Comparison of ENCODE assay signal across 7 cellular contexts in the genomic region with DNA sequence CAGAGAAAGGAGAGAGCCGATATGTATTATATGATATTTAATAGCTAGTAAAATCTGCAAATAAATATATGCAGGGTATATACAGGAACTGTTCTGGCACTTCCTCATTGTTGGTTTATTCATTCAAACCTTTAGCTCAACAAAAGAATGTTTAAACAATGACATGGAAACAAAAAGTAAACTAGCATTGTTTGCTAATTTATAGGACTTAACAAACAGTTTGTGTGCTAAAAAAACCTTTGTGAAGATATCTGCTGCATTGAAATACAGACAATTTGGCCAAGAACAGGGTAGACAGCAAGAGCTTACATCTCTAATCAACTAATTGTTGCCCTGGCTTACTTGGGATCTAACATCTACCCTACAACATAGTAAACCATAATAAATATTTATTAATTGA.
A peak's percentile ranks its signal among the peaks of the same experiment; 100 is the strongest.
DNase-seq lines count a peak whose midpoint lies in the region; TF ChIP-seq lines count a peak whose summit lies in the region.
"Not testable (repeated sequence)": the region's sequence is repeated elsewhere in the genome, so short reads cannot be mapped to it uniquely, and the experiment has no call there.

No MANE protein-coding gene starts in this region.

- not testable (repeated sequence) for H3K14ac ChIP-seq in trophoblast cell (ENCODE audit: low read length)

- H3K4me2 ChIP-seq in mesendoderm (ENCODE audit: low read length); trophoblast cell (ENCODE audit: low read length): not testable (repeated sequence)

- not testable (repeated sequence) for H4K5ac ChIP-seq in mesendoderm (ENCODE audit: low read length)

- H2BK120ac ChIP-seq in mesendoderm (ENCODE audit: low read depth, low read length); trophoblast cell (ENCODE audit: insufficient read depth, low read length, poor library complexity): not testable (repeated sequence)

- H3K56ac ChIP-seq in mesendoderm (ENCODE audit: low read length): not testable (repeated sequence)

- H3K4me3 Mint-ChIP-seq in endodermal cell; endothelial cell (ENCODE audit: unreplicated experiment): not testable (repeated sequence)

- H3K9me3 ChIP-seq in endodermal cell (ENCODE audit: control insufficient read depth, low read length); trophoblast cell (ENCODE audit: insufficient read depth, low read depth, low read length): not testable (repeated sequence)

- H2BK15ac ChIP-seq in mesendoderm (replicated peaks; ENCODE audit: low read depth): not testable (repeated sequence)

- H2AK5ac ChIP-seq in mesendoderm (ENCODE audit: low read length); trophoblast cell (ENCODE audit: low read length): not testable (repeated sequence)

- H4K8ac ChIP-seq in mesendoderm (ENCODE audit: low read depth, low read length); trophoblast cell (ENCODE audit: low read depth, low read length): not testable (repeated sequence)

- not testable (repeated sequence) for H3K4me3 ChIP-seq in endodermal cell (ENCODE audit: low read length); mesendoderm (ENCODE audit: low read length); trophoblast cell (ENCODE audit: low read depth, low read length)

- not testable (repeated sequence) for H3K18ac ChIP-seq in mesendoderm (ENCODE audit: low read length); trophoblast cell (ENCODE audit: low read length)

- 86% methylated on average over 1 of the region's 1 CpG; no CpG with 5 or more reads in 1 of the 2 experiments for WGBS in endodermal cell (ENCODE audit: insufficient coverage in 1 of 2, insufficient read length in 1 of 2), 2 experiments
- no CpG with 5 or more reads among the region's 1 CpG for WGBS in mesendoderm (ENCODE audit: extremely low coverage, insufficient coverage, low lambda C conversion rate)
- no CpG with 5 or more reads among the region's 1 CpG for WGBS in trophoblast cell (ENCODE audit: extremely low coverage, insufficient coverage, insufficient read length)

- H2AFZ ChIP-seq in trophoblast cell (ENCODE audit: insufficient read depth, low read length, poor library complexity): not testable (repeated sequence)

- H2BK5ac ChIP-seq in mesendoderm (ENCODE audit: low read length); trophoblast cell (ENCODE audit: low read depth, low read length, poor library complexity): not testable (repeated sequence)

- peaks cover 31% of the 10 kb centered on the region for H3K27me3 Mint-ChIP-seq in endodermal cell (ENCODE audit: insufficient read depth)
- not testable (repeated sequence) for H3K27me3 Mint-ChIP-seq in endothelial cell (ENCODE audit: unreplicated experiment)

- not testable (repeated sequence) for H3K9ac ChIP-seq in endodermal cell (ENCODE audit: extremely low read depth, low read length, poor library complexity, severe bottlenecking); mesendoderm (ENCODE audit: low read length); trophoblast cell (ENCODE audit: low read length)

- not testable (repeated sequence) for H3K4me1 ChIP-seq in endodermal cell (ENCODE audit: control insufficient read depth, insufficient read depth, low read length); mesendoderm (ENCODE audit: control insufficient read depth, low read depth, low read length); trophoblast cell (ENCODE audit: control insufficient read depth in 1 of 2, insufficient read depth in 2 of 2, low read length in 2 of 2)

- H3K79me1 ChIP-seq in mesendoderm (ENCODE audit: low read length): not testable (repeated sequence)
- H3K79me1 ChIP-seq in trophoblast cell (ENCODE audit: low read length): peaks cover 14% of the 10 kb centered on the region

- H3K27me3 ChIP-seq in endodermal cell (ENCODE audit: control insufficient read depth, insufficient read depth, low read length, poor library complexity, severe bottlenecking); mesendoderm (ENCODE audit: insufficient read depth, low read length, poor library complexity); trophoblast cell (ENCODE audit: insufficient read depth, low read length): not testable (repeated sequence)

- not testable (repeated sequence) for H3K36me3 Mint-ChIP-seq in endodermal cell (ENCODE audit: low read depth); endothelial cell (ENCODE audit: low read depth, unreplicated experiment)

- H3K27ac Mint-ChIP-seq in endodermal cell (peak overlapping the region; percentile 53), endothelial cell (ENCODE audit: unreplicated experiment) (peak overlapping the region; percentile 27)

- TF ChIP-seq CTCF in 22Rv1 (IDR thresholded peaks at IDR 0.05); VCaP (conservative IDR thresholded peaks at IDR 0.05); endodermal cell (conservative IDR thresholded peaks at IDR 0.05); endothelial cell (IDR thresholded peaks at IDR 0.05; ENCODE audit: unreplicated experiment): not testable (repeated sequence)

- H2BK12ac ChIP-seq in trophoblast cell (ENCODE audit: low read length): not testable (repeated sequence)

- H3K4me1 Mint-ChIP-seq in endodermal cell: peaks cover 43% of the 10 kb centered on the region
- peaks cover 28% of the 10 kb centered on the region for H3K4me1 Mint-ChIP-seq in endothelial cell (ENCODE audit: unreplicated experiment)

- DNase-seq in DMS53 (lab: John Stamatoyannopoulos, UW): peak; percentile 51
- DNase-seq in endodermal cell; endothelial cell (ENCODE audit: low spot score); trophoblast cell: not testable (repeated sequence)
- DNase-seq in mesendoderm: peak; percentile 57

- H3K4ac ChIP-seq in mesendoderm (ENCODE audit: low read depth, low read length); trophoblast cell (ENCODE audit: low read depth, low read length): not testable (repeated sequence)

- H3K79me2 ChIP-seq in mesendoderm (ENCODE audit: control insufficient read depth, insufficient read depth, low read length); trophoblast cell (ENCODE audit: control insufficient read depth, insufficient read depth, low read length, poor library complexity): not testable (repeated sequence)

- H3K36me3 ChIP-seq in endodermal cell (ENCODE audit: control insufficient read depth, insufficient read depth, low read length); mesendoderm (ENCODE audit: control insufficient read depth, insufficient read depth, low read length); trophoblast cell (ENCODE audit: control insufficient read depth in 1 of 2, insufficient read depth in 2 of 2, low read length in 2 of 2): not testable (repeated sequence)

- H3K23ac ChIP-seq in mesendoderm (ENCODE audit: low read length); trophoblast cell (ENCODE audit: low read length): not testable (repeated sequence)

- not testable (repeated sequence) for H4K12ac ChIP-seq in trophoblast cell (ENCODE audit: low read depth, low read length)

- H4K91ac ChIP-seq in trophoblast cell (ENCODE audit: low read depth, low read length): not testable (repeated sequence)

- H3K9me3 Mint-ChIP-seq in endodermal cell; endothelial cell (ENCODE audit: unreplicated experiment): not testable (repeated sequence)

- H3K27ac ChIP-seq in 22Rv1: peak overlapping the region; percentile 46
- H3K27ac ChIP-seq in VCaP: peak overlapping the region; percentile 92
- not testable (repeated sequence) for H3K27ac ChIP-seq in endodermal cell (ENCODE audit: low read depth, low read length); mesendoderm (ENCODE audit: low read depth, low read length)
- peak overlapping the region; percentile 92 for H3K27ac ChIP-seq in trophoblast cell (ENCODE audit: low read depth, low read length)
